Comparison of ENCODE assay signal across 8 cellular contexts in the genomic region with DNA sequence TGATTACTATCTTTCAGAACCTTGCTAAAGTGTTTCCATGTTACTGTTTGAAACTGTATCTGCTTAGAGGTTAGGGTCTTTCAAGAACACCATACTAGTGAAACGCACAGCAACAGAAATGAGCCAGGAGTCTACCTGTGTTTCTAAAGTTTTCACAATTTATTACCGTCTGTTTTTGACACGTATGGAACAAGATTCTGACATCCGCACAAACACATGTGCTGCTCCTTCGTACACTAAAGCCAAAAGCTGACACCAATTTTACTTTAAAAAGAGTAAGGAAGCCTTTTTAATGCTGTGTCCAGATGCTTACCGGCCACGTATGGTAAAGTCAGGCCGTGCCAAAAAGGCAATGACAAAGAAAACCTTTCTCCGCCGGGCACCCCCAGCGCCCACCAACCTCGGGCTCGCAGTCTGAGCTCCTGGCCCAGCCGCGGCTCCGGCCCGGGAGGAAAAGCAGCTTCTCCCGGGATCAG. TPM values are rescaled to one million over a fixed set of nuclear protein-coding genes. Genes with fewer than 3 reads are reported as not detected.
DNase-seq lines count a peak whose midpoint lies in the region; ATAC-seq and TF ChIP-seq lines count a peak whose summit lies in the region.

No MANE protein-coding gene starts in this region.

- 0 to 1% (median 0%) methylated on average over 3 to 18 of the region's 18 CpGs for whole genome bisulfite sequencing in adrenal gland, 4 donors

- TF ChIP-seq CTCF in DND-41 (IDR thresholded peaks at IDR 0.05; ENCODE audit: borderline replicate concordance, extremely low read depth, low read length, poor library complexity, severe bottlenecking) = no peak
- no peak for TF ChIP-seq CTCF in adrenal gland (IDR thresholded peaks at IDR 0.05)
- no peak for TF ChIP-seq CTCF in lower lobe of right lung (IDR thresholded peaks at IDR 0.05)

- H3K36me3 ChIP-seq in DND-41 (ENCODE audit: insufficient read depth, low read length) (peaks cover 51% of the 10 kb centered on the region), adrenal gland (replicated peaks in 1 of 2) (peaks cover 0 to 43% of the 10 kb centered on the region in 2 donors), lower lobe of right lung (peaks cover 42% of the 10 kb centered on the region)

- H3K27ac ChIP-seq in DND-41 (ENCODE audit: low read length) = peak overlapping the region; percentile 87
- peak overlapping the region; percentile 16 to 91 (median 79) for H3K27ac ChIP-seq in adrenal gland
- peak overlapping the region; percentile 88 for H3K27ac ChIP-seq in lower lobe of right lung

- peak overlapping the region; percentile 71 for H2AFZ ChIP-seq in DND-41 (ENCODE audit: low read depth, low read length)

- H3K9ac ChIP-seq in DND-41 (ENCODE audit: low read depth, low read length) = peak overlapping the region; percentile 88

- H3K9me3 ChIP-seq in DND-41 (ENCODE audit: insufficient read depth, low read length, severe bottlenecking) (no peaks in the 10 kb centered on the region), adrenal gland (replicated peaks in 1 of 3) (no peaks in the 10 kb centered on the region), lower lobe of right lung (no peaks in the 10 kb centered on the region)

- intact Hi-C loops in adrenal gland (cut with DNase I) (no loop called here), lower lobe of right lung (cut with DNase I) (no loop called here)

- no peak for ATAC-seq in DND-41 (ENCODE audit: insufficient read depth, low read depth)
- peak; percentile 1 for ATAC-seq in HG02571 (IDR thresholded peaks at IDR 0.05; ENCODE audit: unreplicated experiment)
- peak in 1 of 2 donors; percentile 3 for ATAC-seq in lower lobe of right lung
- ATAC-seq in GM21515 (IDR thresholded peaks at IDR 0.05; ENCODE audit: unreplicated experiment) = no peak
- no peak for ATAC-seq in GM19328 (IDR thresholded peaks at IDR 0.05; ENCODE audit: unreplicated experiment)

- H3K27me3 ChIP-seq in DND-41 (ENCODE audit: insufficient read depth, low read length, poor library complexity) = no peaks in the 10 kb centered on the region
- H3K27me3 ChIP-seq in adrenal gland = no peaks in the 10 kb centered on the region
- H3K27me3 ChIP-seq in lower lobe of right lung (ENCODE audit: low read depth) = no peaks in the 10 kb centered on the region

- H3K4me3 ChIP-seq in DND-41 (ENCODE audit: low read depth in 1 of 2, low read length in 2 of 2) (peak overlapping the region; percentile 76 to 84), adrenal gland (peak overlapping the region in 3 of 4 donors; percentile 25 to 84 (median 84)), lower lobe of right lung (peak overlapping the region; percentile 70)

- H3K4me2 ChIP-seq in DND-41 (ENCODE audit: insufficient read depth, low read length) = peak overlapping the region; percentile 80

- peaks cover 38% of the 10 kb centered on the region for H3K79me2 ChIP-seq in DND-41 (ENCODE audit: insufficient read depth, low read length)

- TF ChIP-seq POLR2A in adrenal gland (IDR thresholded peaks at IDR 0.05) = no peak

- DNase-seq in DND-41 (no peak), adrenal gland (no peak), lower lobe of right lung (no peak), NOMO-1 (lab: John Stamatoyannopoulos, UW; ENCODE audit: unreplicated experiment in 2 of 2) (no peak), amniotic stem cell (lab: John Stamatoyannopoulos, UW) (no peak)

- peaks cover 40% of the 10 kb centered on the region for H4K20me1 ChIP-seq in DND-41 (ENCODE audit: insufficient read depth, low read length)

- H3K4me1 ChIP-seq in DND-41 (ENCODE audit: insufficient read depth, low read length) (peaks cover 30% of the 10 kb centered on the region), adrenal gland (replicated peaks in 1 of 2) (peaks cover 10 to 23% of the 10 kb centered on the region in 2 donors), lower lobe of right lung (peaks cover 26% of the 10 kb centered on the region)

RNA-seq across cellular contexts. Expression of a gene that starts 0.5 kb away (rescaled TPM):
- total RNA-seq in adrenal gland = 100 to 1,000 TPM; 391 to 946 (median 801) TPM
- polyA plus RNA-seq in adrenal gland = 1,000 to 10,000 TPM in 1 of 3 donors, 100 to 1,000 TPM in 2; 589 to 1,087 (median 762) TPM
- total RNA-seq in lower lobe of right lung = 629 TPM

RNA-seq across cellular contexts. Expression of a gene that starts 29.2 kb away (rescaled TPM):
- total RNA-seq in adrenal gland = 10 to 100 TPM in 1 of 8 donors, under 1 TPM in 2, not detected in 5; 0.50 to 10.1 (median 0.55) TPM
- polyA plus RNA-seq in adrenal gland = 10 to 100 TPM in 1 of 3 donors, 1 to 10 TPM in 2; 1.2 to 13.5 (median 2.5) TPM
- total RNA-seq in lower lobe of right lung = 0.65 TPM

RNA-seq across cellular contexts. Expression of a gene that starts 37.7 kb away (rescaled TPM):
- total RNA-seq in adrenal gland = under 1 TPM in 6 of 8 donors, not detected in 2; 0.08 to 0.18 (median 0.13) TPM
- polyA plus RNA-seq in adrenal gland = under 1 TPM in 1 of 3 donors, not detected in 2; 0.33 TPM
- total RNA-seq in lower lobe of right lung = 0.24 TPM
